ENCODE assay signal across 1 cellular context in genomic region chr6:114218421-114218820, GRCh38.
TF ChIP-seq lines count a peak whose summit lies in the region.

No MANE protein-coding gene starts in this region.

TF ChIP-seq in GM23338, 12 proteins besides CTCF, POLR2A, EP300 and RAD21 (continued from another document):
- TF ChIP-seq REST (IDR thresholded peaks at IDR 0.05; ENCODE audit: unreplicated experiment) (no peak), NANOG (IDR thresholded peaks at IDR 0.05; ENCODE audit: borderline replicate concordance) (no peak)
